In genomic region chr7:129193892-129194291, GRCh38 we compare ENCODE assay signal across 36 cellular contexts. TPM values are rescaled to one million over a fixed set of nuclear protein-coding genes. Genes with fewer than 3 reads are reported as not detected.
"Had no signal": no experiment of that assay in that cellular context is flagged by ENCODE, and none has a peak within 500 bp of the region (broad histone marks: within the 10 kb centered on the region; RNA-seq: fewer than 3 reads in every experiment).

No MANE protein-coding gene starts in this region.

- H3K4me3 ChIP-seq: MG63 had no signal

- H3K9me3 ChIP-seq: MG63 had no signal

- H3K36me3 ChIP-seq: MG63 had no signal

- H3K27me3 ChIP-seq: MG63 had no signal

- DNase-seq: Karpas-422, Kasumi-1, MG63, MM.1S, MV-4-11, NCI-H1048, NCI-H1092, NCI-H1092 treated with DMSO at 0.1 percent for 48 hours, NCI-H1105, NCI-H1105 treated with DMSO at 0.1 percent for 48 hours, NCI-H1417, NCI-H1417 treated with DMSO at 0.1 percent for 48 hours, NCI-H1436, NCI-H1436 treated with DMSO at 0.1 percent for 48 hours, NCI-H146, NCI-H1694, NCI-H1694 treated with DMSO at 0.1 percent for 48 hours, NCI-H187, NCI-H187 treated with DMSO at 0.1 percent for 48 hours, NCI-H1930, NCI-H2029, NCI-H2029 treated with DMSO at 0.1 percent for 48 hours, NCI-H2081, NCI-H2081 treated with DMSO at 0.1 percent for 48 hours, NCI-H2107, NCI-H2171, NCI-H2171 treated with DMSO at 0.1 percent for 48 hours, NCI-H2227 treated with DMSO at 0.1 percent for 48 hours, NCI-H226, NCI-H345, NCI-H446, NCI-H446 treated with DMSO at 0.1 percent for 48 hours, NCI-H510A, NCI-H510A treated with DMSO at 0.1 percent for 48 hours, NCI-H524 had no signal

RNA-seq across cellular contexts. Expression of gene SMO, which starts 5.5 kb away (rescaled TPM):
- total RNA-seq: MCF 10A had no signal
